ENCODE assay signal across 14 cellular contexts in genomic region chr4:149738156-149738555, GRCh38.
DNase-seq lines count a peak whose midpoint lies in the region; ATAC-seq, FAIRE-seq and TF ChIP-seq lines count a peak whose summit lies in the region.
"Had no signal": no experiment of that assay in that cellular context is flagged by ENCODE, and none has a peak within 500 bp of the region (broad histone marks: within the 10 kb centered on the region; RNA-seq: fewer than 3 reads in every experiment).

No MANE protein-coding gene starts in this region.

- no peak overlapping the region for H2AK5ac ChIP-seq in H1 (ENCODE audit: low read depth, low read length)

- no peak overlapping the region for H2BK12ac ChIP-seq in H1 (ENCODE audit: low read depth, low read length)

- H3K56ac ChIP-seq in H1 (replicated peaks; ENCODE audit: insufficient read length, low read depth, low read length), result no peak overlapping the region

- no peak overlapping the region for H4K8ac ChIP-seq in H1 (ENCODE audit: extremely low read depth, insufficient read depth, low read length)

- H4K91ac ChIP-seq in H1 (replicated peaks; ENCODE audit: insufficient read length, low read length), result no peak overlapping the region

- DNase-seq in HepG2 (ENCODE audit: low spot score), result no peak
- no peak for DNase-seq in right lobe of liver
- DNase-seq in RPMI8226, result peak; percentile 55
- no peak for DNase-seq in H1 (ENCODE audit: low read depth in 1 of 2, low spot score in 2 of 2)
- DNase-seq in tibial nerve (ENCODE audit: low spot score in 2 of 2), result no peak
- DNase-seq in SK-N-DZ (ENCODE audit: low spot score), result no peak
- DNase-seq: C1 segment of cervical spinal cord; Calu3; CD4-positive, alpha-beta T cell; DMS 273 treated with DMSO at 0.1 percent for 48 hours; H7 had no signal

- no peak overlapping the region for H2BK120ac ChIP-seq in H1 (replicated peaks; ENCODE audit: low read depth, low read length)

- no peak for TF ChIP-seq RAD21 in HepG2 (CRISPR knock-in tag; IDR thresholded peaks at IDR 0.05)
- TF ChIP-seq RAD21 in H1 (IDR thresholded peaks at IDR 0.05 in 1 of 2, conservative IDR thresholded peaks at IDR 0.05 in 1 of 2; ENCODE audit: low read depth in 2 of 2, low read length in 2 of 2), result no peak

- 35% methylated on average over 7 of the region's 7 CpGs for WGBS in HepG2 (ENCODE audit: low lambda C conversion rate)
- WGBS in right lobe of liver (ENCODE audit: insufficient coverage, low coverage, low lambda C conversion rate, missing lambda C conversion rate), result 55% methylated on average over 7 of the region's 7 CpGs
- 77% methylated on average over 7 of the region's 7 CpGs; no CpG with 5 or more reads in 1 of the 2 experiments for WGBS in H1 (ENCODE audit: extremely low coverage in 1 of 2, insufficient coverage in 1 of 2, insufficient read length in 1 of 2, insufficient replicate concordance in 2 of 2, low coverage in 1 of 2, low lambda C conversion rate in 2 of 2, missing lambda C conversion rate in 1 of 2), 2 experiments
- WGBS in tibial nerve, 2 donors, result 71 to 87% methylated on average over 7 of the region's 7 CpGs

- CTCF ChIA-PET in HepG2 (lab: Yijun Ruan, JAX; ENCODE audit: low intra/inter-chr PET ratio, low total read pairs) (no interaction called here), H1 (lab: Charles Lee; ENCODE audit: partially characterized antibody) (interaction anchor here (0.9 kb wide), 2 partner anchors 158 to 159 kb away, joined by 3 read pairs; no protein-coding TSS in a partner anchor)

- H3K23ac ChIP-seq in H1 (ENCODE audit: insufficient read length), result no peak overlapping the region

- no peak overlapping the region for H3K4ac ChIP-seq in H1 (replicated peaks; ENCODE audit: insufficient read length, low read depth, low read length)

- H3K9ac ChIP-seq in HepG2 (ENCODE audit: insufficient read depth, low read depth, low read length) (no peak overlapping the region), H1 (replicated peaks in 1 of 4; ENCODE audit: extremely low read depth in 1 of 4, low read depth in 3 of 4, low read length in 3 of 4) (peak overlapping the region in 1 of 4 experiments; percentile 14; a peak in 1 of 7 replicates)

- H3K27me3 ChIP-seq in HepG2 (ENCODE audit: control insufficient read depth in 1 of 2, insufficient read depth in 2 of 2, low read length in 2 of 2), result no peaks in the 10 kb centered on the region
- H3K27me3 ChIP-seq in right lobe of liver, result no peaks in the 10 kb centered on the region
- no peaks in the 10 kb centered on the region for H3K27me3 ChIP-seq in H1 (replicated peaks in 1 of 4; ENCODE audit: control insufficient read depth in 3 of 4, extremely low read depth in 1 of 4, insufficient read depth in 3 of 4, low read length in 3 of 4)
- no peaks in the 10 kb centered on the region for H3K27me3 ChIP-seq in tibial nerve

- FAIRE-seq in HepG2 (lab: Jason Lieb, UNC), result no peak
- no peak for FAIRE-seq in H1 (lab: Jason Lieb, UNC)

- H3K36me3 ChIP-seq in HepG2 (replicated peaks in 1 of 2; ENCODE audit: control insufficient read depth in 1 of 2, insufficient read depth in 2 of 2, low read length in 2 of 2) (no peaks in the 10 kb centered on the region), right lobe of liver (no peaks in the 10 kb centered on the region), H1 (ENCODE audit: control insufficient read depth in 2 of 4, insufficient read depth in 4 of 4, low read length in 3 of 4) (no peaks in the 10 kb centered on the region), tibial nerve (no peaks in the 10 kb centered on the region)

- H2AFZ ChIP-seq in HepG2 (ENCODE audit: low read length), result no peak overlapping the region
- H2AFZ ChIP-seq in H1 (ENCODE audit: low read length), result no peak overlapping the region

- no TSS peak for BruUV-seq in HepG2 (replicated peaks; lab: Mats Ljungman, UMichigan)

- intact Hi-C loops in HepG2 (cut with micrococcal nuclease; ENCODE audit: unreplicated experiment) (no loop called here), right lobe of liver (cut with DNase I) (no loop called here)

- H3K18ac ChIP-seq in H1 (ENCODE audit: extremely low read depth, low read length), result no peak overlapping the region

- H3K9me3 ChIP-seq in HepG2 (ENCODE audit: low read length), result no peaks in the 10 kb centered on the region
- no peaks in the 10 kb centered on the region for H3K9me3 ChIP-seq in right lobe of liver
- H3K9me3 ChIP-seq in H1 (ENCODE audit: insufficient read depth in 2 of 2, low read depth in 1 of 2, low read length in 1 of 2), result no peaks in the 10 kb centered on the region
- no peaks in the 10 kb centered on the region for H3K9me3 ChIP-seq in tibial nerve

- H3K79me1 ChIP-seq in H1 (ENCODE audit: low read depth, low read length), result no peaks in the 10 kb centered on the region

- TF ChIP-seq POLR2A in HepG2 (IDR thresholded peaks at IDR 0.05; ENCODE audit: insufficient read depth in 1 of 2, low read depth in 2 of 2, low read length in 2 of 2) (no peak), right lobe of liver (IDR thresholded peaks at IDR 0.05) (no peak), H1 (IDR thresholded peaks at IDR 0.05; ENCODE audit: control extremely low read depth in 1 of 2, low read depth in 2 of 2, low read length in 2 of 2) (no peak), tibial nerve (IDR thresholded peaks at IDR 0.05) (no peak)

- no peak overlapping the region for H3K27ac ChIP-seq in HepG2 (ENCODE audit: extremely low read length, insufficient read depth, low read length)
- no peak overlapping the region for H3K27ac ChIP-seq in right lobe of liver
- no peak overlapping the region for H3K27ac ChIP-seq in H1 (ENCODE audit: low read depth, low read length)
- H3K27ac ChIP-seq in tibial nerve, result no peak overlapping the region
- H3K27ac ChIP-seq: HL-60 had no signal

- POLR2A ChIA-PET in HepG2 (lab: Yijun Ruan, JAX), result no interaction called here
- POLR2A ChIA-PET in H1 (lab: Charles Lee; ENCODE audit: partially characterized antibody), result no interaction called here

- H2BK15ac ChIP-seq in H1 (ENCODE audit: low read length), result no peak overlapping the region

- in situ Hi-C loops in HepG2 (cut with HindIII; ENCODE audit: extremely low pct_ligation_motif_present, low pct_unique_long_range_greater_than_20kb), result no loop called here

- no peaks in the 10 kb centered on the region for H3K23me2 ChIP-seq in H1 (ENCODE audit: low read depth, low read length)

- H2BK20ac ChIP-seq in H1 (ENCODE audit: low read length), result no peak overlapping the region

- ATAC-seq in HepG2 (no peak), right lobe of liver (no peak), GM18870 (IDR thresholded peaks at IDR 0.05; ENCODE audit: unreplicated experiment) (no peak), HG03108 (IDR thresholded peaks at IDR 0.05; ENCODE audit: unreplicated experiment) (no peak)

- no peak overlapping the region for H2BK5ac ChIP-seq in H1 (ENCODE audit: low read depth, low read length)

- no peak overlapping the region for H4K5ac ChIP-seq in H1 (ENCODE audit: insufficient read length, low read depth, low read length)

- no peaks in the 10 kb centered on the region for H3K4me1 ChIP-seq in HepG2 (ENCODE audit: insufficient read depth, low read length)
- H3K4me1 ChIP-seq in right lobe of liver, result no peaks in the 10 kb centered on the region
- no peaks in the 10 kb centered on the region for H3K4me1 ChIP-seq in H1 (replicated peaks in 1 of 4; ENCODE audit: control insufficient read depth in 3 of 4, insufficient read depth in 4 of 4, low read length in 3 of 4)
- H3K4me1 ChIP-seq in tibial nerve, result no peaks in the 10 kb centered on the region

- H3K4me3 ChIP-seq in HepG2 (replicated peaks in 1 of 3; ENCODE audit: insufficient read depth in 1 of 3, low read depth in 2 of 3, low read length in 3 of 3), result no peak overlapping the region
- no peak overlapping the region for H3K4me3 ChIP-seq in right lobe of liver
- H3K4me3 ChIP-seq in H1 (ENCODE audit: extremely low read depth in 1 of 4, insufficient read depth in 2 of 4, low read depth in 3 of 4, low read length in 4 of 4), result no peak overlapping the region
- H3K4me3 ChIP-seq in tibial nerve, result no peak overlapping the region

- TF ChIP-seq EP300 in HepG2 (IDR thresholded peaks at IDR 0.05; ENCODE audit: low read depth in 2 of 2, low read length in 2 of 2), result no peak
- TF ChIP-seq EP300 in HepG2 (CRISPR knock-in tag; IDR thresholded peaks at IDR 0.05; ENCODE audit: borderline replicate concordance), result no peak
- no peak for TF ChIP-seq EP300 in H1 (IDR thresholded peaks at IDR 0.05; ENCODE audit: borderline replicate concordance in 1 of 2, low read depth in 2 of 2, low read length in 2 of 2)
- no peak for TF ChIP-seq EP300 in tibial nerve (IDR thresholded peaks at IDR 0.05)

- H3K79me2 ChIP-seq in HepG2 (ENCODE audit: insufficient read depth, low read length), result no peaks in the 10 kb centered on the region
- no peaks in the 10 kb centered on the region for H3K79me2 ChIP-seq in H1 (ENCODE audit: control insufficient read depth in 1 of 2, insufficient read depth in 2 of 2, low read length in 2 of 2)

- H3K4me2 ChIP-seq in HepG2 (ENCODE audit: low read depth, low read length) (no peak overlapping the region), H1 (ENCODE audit: insufficient read depth in 1 of 2, low read depth in 2 of 2, low read length in 2 of 2) (no peak overlapping the region)

- no peaks in the 10 kb centered on the region for H4K20me1 ChIP-seq in HepG2 (ENCODE audit: insufficient read depth, low read length)
- H4K20me1 ChIP-seq in H1 (replicated peaks in 1 of 2; ENCODE audit: control insufficient read depth in 1 of 2, insufficient read depth in 2 of 2, low read length in 2 of 2), result no peaks in the 10 kb centered on the region

- TF ChIP-seq CTCF in HepG2 (CRISPR knock-in tag; IDR thresholded peaks at IDR 0.05) (no peak), right lobe of liver (IDR thresholded peaks at IDR 0.05) (no peak), H1 (IDR thresholded peaks at IDR 0.05; ENCODE audit: control extremely low read depth in 1 of 3, insufficient read depth in 1 of 3, low read depth in 1 of 3, low read length in 3 of 3) (no peak), tibial nerve (IDR thresholded peaks at IDR 0.05) (no peak)

- H3K14ac ChIP-seq in H1 (ENCODE audit: insufficient read length), result no peak overlapping the region

TF ChIP-seq in HepG2, 621 proteins besides CTCF, POLR2A, EP300 and RAD21:
- TF ChIP-seq MAFF (IDR thresholded peaks at IDR 0.05; ENCODE audit: low read depth, low read length), result peak; percentile 80
- TF ChIP-seq ZNF552 (CRISPR knock-in tag; IDR thresholded peaks at IDR 0.05; ENCODE audit: borderline replicate concordance), result no peak
- TF ChIP-seq ELF4 (CRISPR knock-in tag; IDR thresholded peaks at IDR 0.05; ENCODE audit: borderline replicate concordance), result no peak
- peak; percentile 77 to 86 for TF ChIP-seq MAFK (conservative IDR thresholded peaks at IDR 0.05 in 1 of 2, IDR thresholded peaks at IDR 0.05 in 1 of 2; ENCODE audit: low read length in 2 of 2)

TF ChIP-seq in H1, 55 proteins besides CTCF, POLR2A, EP300 and RAD21:
- TF ChIP-seq MAFK (IDR thresholded peaks at IDR 0.05; ENCODE audit: low read depth, low read length), result peak; percentile 70; the same call in 1 of the 2 replicates
- TF ChIP-seq JUND (IDR thresholded peaks at IDR 0.05; ENCODE audit: low read length), result no peak

Comparison
In these comparisons a context has a peak if more than half of its experiments do, and no peak if none do; other contexts are left out.
1. Of the 41 proteins assayed by ChIP-seq in both HepG2 and H1: peak only in HepG2: none; only in H1: none; in both: MAFK; in neither: 40.